ENCODE assay signal across 13 cellular contexts in the genomic region with DNA sequence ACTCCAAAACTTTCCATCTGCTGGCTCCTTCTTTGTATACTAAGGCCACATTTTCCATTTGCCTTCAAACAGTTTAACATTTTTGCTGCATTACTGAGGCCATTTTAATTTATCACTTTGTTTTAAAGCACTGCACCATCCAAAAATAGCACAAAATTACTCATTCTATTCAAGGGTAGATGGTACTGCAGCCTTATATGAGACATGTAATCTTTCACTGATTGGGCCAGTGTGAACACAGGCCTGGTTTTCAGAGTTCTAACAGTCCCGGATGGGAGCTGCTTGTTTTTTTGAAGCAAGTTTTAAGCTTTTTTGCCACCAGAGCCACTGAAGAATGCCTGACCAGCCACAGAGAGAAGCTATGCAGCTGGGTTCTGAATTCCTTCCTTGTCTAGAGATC.
DNase-seq lines count a peak whose midpoint lies in the region; ATAC-seq and TF ChIP-seq lines count a peak whose summit lies in the region.
"Had no signal": no experiment of that assay in that cellular context is flagged by ENCODE, and none has a peak within 500 bp of the region (broad histone marks: within the 10 kb centered on the region; RNA-seq: fewer than 3 reads in every experiment).

No MANE protein-coding gene starts in this region.

- H3K9ac ChIP-seq in SK-N-SH, result peak overlapping the region; percentile 55; the same call in 1 of the 2 replicates

- WGBS in SK-N-SH (ENCODE audit: low lambda C conversion rate), result 13% methylated on average over 1 of the region's 1 CpG

- H3K27ac ChIP-seq in SK-N-SH (ENCODE audit: low read depth in 2 of 2, low read length in 1 of 2), result peak overlapping the region; percentile 87 to 94; a peak in 3 of 4 replicates

- peak; percentile 73 for DNase-seq in EL
- DNase-seq in SK-N-SH, result no peak
- DNase-seq in fibroblast of the aortic adventitia (ENCODE audit: low read depth), result peak; percentile 94
- peak; percentile 45 for DNase-seq in renal cortical epithelial cell (ENCODE audit: low read depth)
- no peak for DNase-seq in nucleus accumbens (lab: John Stamatoyannopoulos, UW)
- DNase-seq in cerebellar nuclear complex (lab: John Stamatoyannopoulos, UW), result no peak
- DNase-seq in germinal center (ENCODE audit: low spot score), result no peak
- DNase-seq: effector memory CD8-positive, alpha-beta T cell; KBM-7; NCI-H2029; nephron progenitor cell; stimulated activated CD4-positive, alpha-beta T cell treated with anti-CD3 and anti-CD28 coated beads, Interleukin-12 subunit alpha, Interleukin-12 subunit beta, amount 100 ng/mL, for 4 hours had no signal

- peaks cover 14 to 25% of the 10 kb centered on the region in 2 experiments; a peak in 2 of 4 replicates for H3K4me1 ChIP-seq in SK-N-SH (ENCODE audit: control insufficient read depth in 1 of 2, insufficient read depth in 2 of 2, low read depth in 1 of 2, low read length in 1 of 2)

- H3K79me2 ChIP-seq in SK-N-SH (ENCODE audit: insufficient read depth), result no peaks in the 10 kb centered on the region

- H3K36me3 ChIP-seq in SK-N-SH (replicated peaks in 1 of 2; ENCODE audit: control insufficient read depth in 1 of 2, insufficient read depth in 2 of 2, low read length in 1 of 2), result no peaks in the 10 kb centered on the region

- TF ChIP-seq EP300 in SK-N-SH (IDR thresholded peaks at IDR 0.05; ENCODE audit: borderline replicate concordance in 1 of 2, low read depth in 1 of 2, low read length in 1 of 2), result peak in 1 of 2 experiments; percentile 79; a peak in 1 of 4 replicates

- TF ChIP-seq CTCF in SK-N-SH (IDR thresholded peaks at IDR 0.05) (no peak), fibroblast of the aortic adventitia (IDR thresholded peaks at IDR 0.05; ENCODE audit: insufficient read depth, low read length) (no peak)

- H3F3A ChIP-seq in SK-N-SH (replicated peaks; ENCODE audit: insufficient read depth), result peaks cover 42% of the 10 kb centered on the region

- H2AFZ ChIP-seq in SK-N-SH (ENCODE audit: low read depth), result peak overlapping the region; percentile 64

- no peaks in the 10 kb centered on the region for H3K9me2 ChIP-seq in SK-N-SH

- CTCF ChIA-PET in SK-N-SH (lab: Yijun Ruan, JAX), result interaction anchor here (1.5 to 2.1 kb wide), 2 partner anchors 8 to 260 kb away, joined by 4 to 7 read pairs; no protein-coding TSS in a partner anchor

- H3K4me2 ChIP-seq in SK-N-SH, result peak overlapping the region; percentile 42

- no peaks in the 10 kb centered on the region for H3K27me3 ChIP-seq in SK-N-SH (ENCODE audit: insufficient read depth)

- no peak for ATAC-seq in HG03442 (IDR thresholded peaks at IDR 0.05; ENCODE audit: unreplicated experiment)
- ATAC-seq: effector memory CD8-positive, alpha-beta T cell had no signal

- H3K9me3 ChIP-seq in SK-N-SH, result no peaks in the 10 kb centered on the region; the same call in 1 of the 2 replicates

- POLR2A ChIA-PET in SK-N-SH (lab: Yijun Ruan, JAX), result no interaction called here

- TF ChIP-seq RAD21 in SK-N-SH (IDR thresholded peaks at IDR 0.05; ENCODE audit: low read length), result no peak

- H3K4me3 ChIP-seq in SK-N-SH (ENCODE audit: low read depth in 2 of 2, low read length in 1 of 2), result no peak overlapping the region
- H3K4me3 ChIP-seq in fibroblast of the aortic adventitia (ENCODE audit: low read depth, low read length), result no peak overlapping the region

- no peaks in the 10 kb centered on the region for H4K20me1 ChIP-seq in SK-N-SH (ENCODE audit: insufficient read depth)

TF ChIP-seq in SK-N-SH, 30 proteins besides CTCF, POLR2A, EP300 and RAD21 (continues in another document):
- no peak for TF ChIP-seq NRF1 (IDR thresholded peaks at IDR 0.05; ENCODE audit: low read depth, low read length)
- no peak for TF ChIP-seq MXI1 (IDR thresholded peaks at IDR 0.05; ENCODE audit: low read depth, low read length)
- TF ChIP-seq TEAD4 (IDR thresholded peaks at IDR 0.05; ENCODE audit: borderline replicate concordance, insufficient read depth), result peak; percentile 77
- TF ChIP-seq GATA2 (CRISPR knock-in tag; IDR thresholded peaks at IDR 0.05), result no peak
- TF ChIP-seq, protein P1, sequence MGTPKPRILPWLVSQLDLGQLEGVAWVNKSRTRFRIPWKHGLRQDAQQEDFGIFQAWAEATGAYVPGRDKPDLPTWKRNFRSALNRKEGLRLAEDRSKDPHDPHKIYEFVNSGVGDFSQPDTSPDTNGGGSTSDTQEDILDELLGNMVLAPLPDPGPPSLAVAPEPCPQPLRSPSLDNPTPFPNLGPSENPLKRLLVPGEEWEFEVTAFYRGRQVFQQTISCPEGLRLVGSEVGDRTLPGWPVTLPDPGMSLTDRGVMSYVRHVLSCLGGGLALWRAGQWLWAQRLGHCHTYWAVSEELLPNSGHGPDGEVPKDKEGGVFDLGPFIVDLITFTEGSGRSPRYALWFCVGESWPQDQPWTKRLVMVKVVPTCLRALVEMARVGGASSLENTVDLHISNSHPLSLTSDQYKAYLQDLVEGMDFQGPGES (IDR thresholded peaks at IDR 0.05; ENCODE audit: low read depth, low read length), result no peak
- TF ChIP-seq, protein P2, sequence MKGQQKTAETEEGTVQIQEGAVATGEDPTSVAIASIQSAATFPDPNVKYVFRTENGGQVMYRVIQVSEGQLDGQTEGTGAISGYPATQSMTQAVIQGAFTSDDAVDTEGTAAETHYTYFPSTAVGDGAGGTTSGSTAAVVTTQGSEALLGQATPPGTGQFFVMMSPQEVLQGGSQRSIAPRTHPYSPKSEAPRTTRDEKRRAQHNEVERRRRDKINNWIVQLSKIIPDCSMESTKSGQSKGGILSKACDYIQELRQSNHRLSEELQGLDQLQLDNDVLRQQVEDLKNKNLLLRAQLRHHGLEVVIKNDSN (IDR thresholded peaks at IDR 0.05; ENCODE audit: borderline replicate concordance, low read depth), result no peak
- no peak for TF ChIP-seq SIN3A (IDR thresholded peaks at IDR 0.05; ENCODE audit: borderline replicate concordance, low read depth, low read length)
- TF ChIP-seq, protein P3, sequence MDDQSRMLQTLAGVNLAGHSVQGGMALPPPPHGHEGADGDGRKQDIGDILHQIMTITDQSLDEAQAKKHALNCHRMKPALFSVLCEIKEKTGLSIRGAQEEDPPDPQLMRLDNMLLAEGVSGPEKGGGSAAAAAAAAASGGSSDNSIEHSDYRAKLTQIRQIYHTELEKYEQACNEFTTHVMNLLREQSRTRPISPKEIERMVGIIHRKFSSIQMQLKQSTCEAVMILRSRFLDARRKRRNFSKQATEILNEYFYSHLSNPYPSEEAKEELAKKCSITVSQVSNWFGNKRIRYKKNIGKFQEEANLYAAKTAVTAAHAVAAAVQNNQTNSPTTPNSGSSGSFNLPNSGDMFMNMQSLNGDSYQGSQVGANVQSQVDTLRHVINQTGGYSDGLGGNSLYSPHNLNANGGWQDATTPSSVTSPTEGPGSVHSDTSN (IDR thresholded peaks at IDR 0.05), result peak; percentile 81
- TF ChIP-seq EZH2phosphoT487 (IDR thresholded peaks at IDR 0.05; ENCODE audit: borderline replicate concordance, low read depth), result no peak
- TF ChIP-seq, protein P4, sequence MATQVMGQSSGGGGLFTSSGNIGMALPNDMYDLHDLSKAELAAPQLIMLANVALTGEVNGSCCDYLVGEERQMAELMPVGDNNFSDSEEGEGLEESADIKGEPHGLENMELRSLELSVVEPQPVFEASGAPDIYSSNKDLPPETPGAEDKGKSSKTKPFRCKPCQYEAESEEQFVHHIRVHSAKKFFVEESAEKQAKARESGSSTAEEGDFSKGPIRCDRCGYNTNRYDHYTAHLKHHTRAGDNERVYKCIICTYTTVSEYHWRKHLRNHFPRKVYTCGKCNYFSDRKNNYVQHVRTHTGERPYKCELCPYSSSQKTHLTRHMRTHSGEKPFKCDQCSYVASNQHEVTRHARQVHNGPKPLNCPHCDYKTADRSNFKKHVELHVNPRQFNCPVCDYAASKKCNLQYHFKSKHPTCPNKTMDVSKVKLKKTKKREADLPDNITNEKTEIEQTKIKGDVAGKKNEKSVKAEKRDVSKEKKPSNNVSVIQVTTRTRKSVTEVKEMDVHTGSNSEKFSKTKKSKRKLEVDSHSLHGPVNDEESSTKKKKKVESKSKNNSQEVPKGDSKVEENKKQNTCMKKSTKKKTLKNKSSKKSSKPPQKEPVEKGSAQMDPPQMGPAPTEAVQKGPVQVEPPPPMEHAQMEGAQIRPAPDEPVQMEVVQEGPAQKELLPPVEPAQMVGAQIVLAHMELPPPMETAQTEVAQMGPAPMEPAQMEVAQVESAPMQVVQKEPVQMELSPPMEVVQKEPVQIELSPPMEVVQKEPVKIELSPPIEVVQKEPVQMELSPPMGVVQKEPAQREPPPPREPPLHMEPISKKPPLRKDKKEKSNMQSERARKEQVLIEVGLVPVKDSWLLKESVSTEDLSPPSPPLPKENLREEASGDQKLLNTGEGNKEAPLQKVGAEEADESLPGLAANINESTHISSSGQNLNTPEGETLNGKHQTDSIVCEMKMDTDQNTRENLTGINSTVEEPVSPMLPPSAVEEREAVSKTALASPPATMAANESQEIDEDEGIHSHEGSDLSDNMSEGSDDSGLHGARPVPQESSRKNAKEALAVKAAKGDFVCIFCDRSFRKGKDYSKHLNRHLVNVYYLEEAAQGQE (IDR thresholded peaks at IDR 0.05; ENCODE audit: low read depth, low read length), result no peak
- no peak for TF ChIP-seq FOXJ3 (CRISPR knock-in tag; IDR thresholded peaks at IDR 0.05)
- no peak for TF ChIP-seq CHD2 (IDR thresholded peaks at IDR 0.05; ENCODE audit: low read length, partially characterized antibody)
- TF ChIP-seq MEF2A (IDR thresholded peaks at IDR 0.05; ENCODE audit: borderline replicate concordance, low read depth), result peak; percentile 99
- TF ChIP-seq YY1 (IDR thresholded peaks at IDR 0.05; ENCODE audit: low read depth), result peak; percentile 64
- peak; percentile 55; the same call in 1 of the 2 replicates for TF ChIP-seq POLR2AphosphoS5 (IDR thresholded peaks at IDR 0.05; ENCODE audit: low read depth, low read length)
- peak; percentile 75 for TF ChIP-seq FOSL2 (IDR thresholded peaks at IDR 0.05; ENCODE audit: borderline replicate concordance, low read depth)
- TF ChIP-seq SMC3 (IDR thresholded peaks at IDR 0.05; ENCODE audit: low read depth, low read length), result no peak
- TF ChIP-seq ELF1 (IDR thresholded peaks at IDR 0.05), result no peak
- TF ChIP-seq, protein P5, sequence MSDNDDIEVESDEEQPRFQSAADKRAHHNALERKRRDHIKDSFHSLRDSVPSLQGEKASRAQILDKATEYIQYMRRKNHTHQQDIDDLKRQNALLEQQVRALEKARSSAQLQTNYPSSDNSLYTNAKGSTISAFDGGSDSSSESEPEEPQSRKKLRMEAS (IDR thresholded peaks at IDR 0.05; ENCODE audit: low read depth), result peak; percentile 55; the same call in 1 of the 2 replicates
- TF ChIP-seq RFX5 (IDR thresholded peaks at IDR 0.05; ENCODE audit: low read length), result no peak
- peak; percentile 58; the same call in 1 of the 2 replicates for TF ChIP-seq RXRA (IDR thresholded peaks at IDR 0.05; ENCODE audit: borderline replicate concordance, low read depth)

Comparison
In these comparisons a context has a peak if more than half of its experiments do, and no peak if none do; other contexts are left out.
1. DNase-seq: peak in EL (single experiment), fibroblast of the aortic adventitia (single experiment) and renal cortical epithelial cell (single experiment); none in SK-N-SH (single experiment), nucleus accumbens (0 of 56), cerebellar nuclear complex (0 of 2) and germinal center (single experiment).